ENCODE assay signal across 1 cellular context in genomic region chr2:134367915-134368911, GRCh38.
TF ChIP-seq lines count a peak whose summit lies in the region.

No MANE protein-coding gene starts in this region.

TF ChIP-seq in HCT116, 20 proteins besides CTCF, POLR2A, EP300 and RAD21 (continued from another document):
- no peak for TF ChIP-seq MAX (IDR thresholded peaks at IDR 0.05)
TF ChIP-seq in HCT116: peak in this region for 0.
